Comparison of ENCODE assay signal across 8 cellular contexts in the genomic region with DNA sequence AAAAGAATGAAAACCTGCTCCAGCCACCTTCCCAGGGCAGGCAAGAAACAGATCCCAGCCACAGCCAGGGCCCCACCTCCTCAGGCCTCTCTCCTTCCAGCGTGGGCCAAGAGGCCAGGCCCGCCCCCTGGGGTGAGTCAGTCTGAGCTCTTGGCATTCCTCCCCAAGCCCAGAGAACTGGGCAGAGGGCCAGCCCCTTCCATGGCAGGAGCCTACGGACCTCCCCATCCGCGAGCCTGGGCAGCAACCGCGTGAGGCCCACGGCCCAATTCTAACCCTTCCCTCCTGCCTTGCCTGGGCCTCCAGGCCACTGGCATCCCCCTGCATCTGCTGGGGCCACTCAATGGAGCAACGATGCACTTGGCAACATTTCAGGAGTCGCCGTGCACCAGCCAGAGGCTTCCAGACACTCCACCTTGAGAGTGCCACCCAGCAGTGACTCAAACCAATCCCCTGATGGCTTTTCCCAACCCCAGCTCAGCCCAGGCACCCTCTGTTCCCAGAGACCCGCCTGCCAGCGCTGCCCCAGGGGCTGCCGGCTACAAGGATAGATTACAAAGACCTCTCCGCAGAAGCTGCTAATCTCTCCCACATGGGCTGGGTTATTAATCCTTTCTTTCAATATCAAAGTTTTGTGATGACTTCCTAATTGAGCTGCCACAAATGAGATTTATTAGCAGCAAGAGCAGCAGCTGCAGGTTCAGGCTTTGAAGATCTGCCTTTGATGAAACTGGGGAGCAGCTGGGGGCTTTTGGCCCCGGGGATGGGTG.
DNase-seq lines count a peak whose midpoint lies in the region; FAIRE-seq lines count a peak whose summit lies in the region.

No MANE protein-coding gene starts in this region.

- in situ Hi-C loops in T47D (cut with HindIII; ENCODE audit: low pct_unique_long_range_greater_than_20kb, low sequenced_read_pairs), result no loop called here

- DNase-seq in DMS53 (lab: John Stamatoyannopoulos, UW), result peak; percentile 16
- no peak for DNase-seq in DMS53 treated with DMSO at 0.1 percent for 48 hours (lab: John Stamatoyannopoulos, UW; ENCODE audit: unreplicated experiment)
- peak; percentile 52 for DNase-seq in NCI-H524 treated with DMSO at 0.1 percent for 48 hours (lab: John Stamatoyannopoulos, UW)
- peak; percentile 74 to 94 for DNase-seq in T47D (ENCODE audit: low read depth in 1 of 2, low spot score in 1 of 2)
- DNase-seq in inferior parietal cortex (ENCODE audit: extremely low spot score), result peak; percentile 78
- peak; percentile 95 for DNase-seq in skeletal muscle cell (ENCODE audit: low read depth)
- DNase-seq in GM19239 (ENCODE audit: insufficient read length, low spot score), result no peak
- DNase-seq in germinal center (ENCODE audit: low spot score), result no peak

- FAIRE-seq in GM19239 (lab: Jason Lieb, UNC), result no peak

- no peak overlapping the region for H3K4me3 ChIP-seq in skeletal muscle cell (ENCODE audit: low read depth, low read length)

Comparison
In these comparisons a context has a peak if more than half of its experiments do, and no peak if none do; other contexts are left out.
1. DNase-seq: peak in DMS53 (single experiment), NCI-H524 treated with DMSO at 0.1 percent for 48 hours (single experiment), T47D (2 of 2), inferior parietal cortex (single experiment) and skeletal muscle cell (single experiment); none in DMS53 treated with DMSO at 0.1 percent for 48 hours (single experiment), GM19239 (single experiment) and germinal center (single experiment).